Comparison of ENCODE assay signal across 8 cellular contexts in the genomic region with DNA sequence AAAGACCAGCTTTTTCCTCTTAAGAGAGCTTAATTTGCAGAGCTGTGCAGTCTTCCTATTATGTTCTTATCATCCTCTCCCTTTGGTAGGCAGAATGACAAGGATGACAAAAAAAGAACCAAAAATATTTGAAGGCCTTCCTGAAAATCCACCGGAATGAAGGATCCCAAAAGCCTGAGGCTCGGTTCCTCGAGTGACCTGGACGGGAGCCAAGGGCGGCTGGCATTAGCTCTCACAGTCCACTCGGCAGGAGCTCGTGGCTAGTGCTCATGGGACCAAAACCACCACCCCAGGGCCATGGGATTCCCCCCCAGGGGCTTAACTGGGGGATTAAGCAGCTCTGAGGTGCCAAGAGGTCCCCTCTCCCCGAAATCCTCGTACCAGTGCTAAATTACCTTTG. TPM values are rescaled to one million over a fixed set of nuclear protein-coding genes. Genes with fewer than 3 reads are reported as not detected.
DNase-seq lines count a peak whose midpoint lies in the region; ATAC-seq and TF ChIP-seq lines count a peak whose summit lies in the region.

No MANE protein-coding gene starts in this region.

- H3K27ac Mint-ChIP-seq in activated naive CD8-positive, alpha-beta T cell treated with anti-CD3 and anti-CD28 coated beads for 36 hours = no peak overlapping the region
- peak overlapping the region in 4 of 6 donors; percentile 22 to 76 (median 62) for H3K27ac Mint-ChIP-seq in immature natural killer cell

- H3K9me3 ChIP-seq in thoracic aorta = no peaks in the 10 kb centered on the region

- peaks cover 37% of the 10 kb centered on the region for H3K27me3 Mint-ChIP-seq in activated naive CD8-positive, alpha-beta T cell treated with anti-CD3 and anti-CD28 coated beads for 36 hours
- H3K27me3 Mint-ChIP-seq in immature natural killer cell (ENCODE audit: low read depth in 3 of 3) = peaks cover 2 to 5% (median 5%) of the 10 kb centered on the region in 3 donors

- peaks cover 3 to 24% of the 10 kb centered on the region in 2 donors for H3K4me1 ChIP-seq in thoracic aorta (ENCODE audit: control insufficient read depth in 1 of 2, low read depth in 2 of 2)

- H3K9me3 Mint-ChIP-seq in activated naive CD8-positive, alpha-beta T cell treated with anti-CD3 and anti-CD28 coated beads for 36 hours = no peaks in the 10 kb centered on the region
- no peaks in the 10 kb centered on the region for H3K9me3 Mint-ChIP-seq in immature natural killer cell

- peak overlapping the region; percentile 80 for H3K4me3 Mint-ChIP-seq in activated naive CD8-positive, alpha-beta T cell treated with anti-CD3 and anti-CD28 coated beads for 36 hours
- H3K4me3 Mint-ChIP-seq in immature natural killer cell = peak overlapping the region; percentile 87 to 92 (median 89)

- DNase-seq in activated naive CD8-positive, alpha-beta T cell treated with anti-CD3 and anti-CD28 coated beads for 36 hours = peak; percentile 4
- no peak for DNase-seq in immature natural killer cell
- no peak for DNase-seq in thoracic aorta (ENCODE audit: low spot score)
- DNase-seq in DMS79 (lab: John Stamatoyannopoulos, UW) = no peak
- DNase-seq in NCI-H69 (lab: John Stamatoyannopoulos, UW) = no peak
- no peak for DNase-seq in NCI-H1048 (lab: John Stamatoyannopoulos, UW)

- H3K36me3 Mint-ChIP-seq in activated naive CD8-positive, alpha-beta T cell treated with anti-CD3 and anti-CD28 coated beads for 36 hours = no peaks in the 10 kb centered on the region
- no peaks in the 10 kb centered on the region for H3K36me3 Mint-ChIP-seq in immature natural killer cell

- H3K27me3 ChIP-seq in thoracic aorta (replicated peaks; ENCODE audit: insufficient read depth) = no peaks in the 10 kb centered on the region

- H3K27ac ChIP-seq in thoracic aorta = peak overlapping the region; percentile 65 to 83

- H3K36me3 ChIP-seq in thoracic aorta = no peaks in the 10 kb centered on the region

- peak overlapping the region; percentile 91 for H3K4me3 ChIP-seq in thoracic aorta

- no peak for TF ChIP-seq CTCF in thoracic aorta (IDR thresholded peaks at IDR 0.05)

- ATAC-seq in GM18498 (IDR thresholded peaks at IDR 0.05; ENCODE audit: unreplicated experiment) (peak; percentile 4), HG02885 (IDR thresholded peaks at IDR 0.05; ENCODE audit: poor library complexity, unreplicated experiment) (peak; percentile 23), thoracic aorta (ENCODE audit: insufficient number of reproducible peaks, low FRiP score, low read depth) (no peak)

- H3K4me1 Mint-ChIP-seq in activated naive CD8-positive, alpha-beta T cell treated with anti-CD3 and anti-CD28 coated beads for 36 hours = peaks cover 8% of the 10 kb centered on the region
- peaks cover 14 to 16% of the 10 kb centered on the region in 2 donors for H3K4me1 Mint-ChIP-seq in immature natural killer cell

RNA-seq across cellular contexts. Expression of a gene that starts 0.6 kb away (rescaled TPM):
- total RNA-seq in activated naive CD8-positive, alpha-beta T cell treated with anti-CD3 and anti-CD28 coated beads for 36 hours = under 1 TPM in 1 of 2 experiments, not detected in 1; 0.42 TPM
- under 1 TPM in 1 of 3 donors, not detected in 2; 0.37 TPM for polyA plus RNA-seq in immature natural killer cell
- total RNA-seq in thoracic aorta = 10 to 100 TPM in 1 of 2 donors, 1 to 10 TPM in 1; 4.5 to 15.7 TPM
